17 cellular contexts compared by ENCODE assay signal in genomic region chr11:70246196-70246595, GRCh38.
"Had no signal": no experiment of that assay in that cellular context is flagged by ENCODE, and none has a peak within 500 bp of the region (broad histone marks: within the 10 kb centered on the region; RNA-seq: fewer than 3 reads in every experiment).

No MANE protein-coding gene starts in this region.

- H3K4me3 Mint-ChIP-seq: activated CD4-positive, alpha-beta memory T cell treated with anti-CD3 and anti-CD28 coated beads for 36 hours; activated naive CD8-positive, alpha-beta T cell treated with anti-CD3 and anti-CD28 coated beads for 36 hours; immature natural killer cell; natural killer cell had no signal

- H3K4me1 Mint-ChIP-seq: activated naive CD8-positive, alpha-beta T cell treated with anti-CD3 and anti-CD28 coated beads for 36 hours; immature natural killer cell had no signal

- H3K27ac ChIP-seq: psoas muscle, right lobe of liver, upper lobe of right lung had no signal

- H3K4me1 ChIP-seq: psoas muscle, right lobe of liver, upper lobe of right lung had no signal

- H3K27ac Mint-ChIP-seq: activated CD4-positive, alpha-beta memory T cell treated with anti-CD3 and anti-CD28 coated beads for 36 hours; activated naive CD8-positive, alpha-beta T cell treated with anti-CD3 and anti-CD28 coated beads for 36 hours; immature natural killer cell; natural killer cell had no signal

- H3K36me3 Mint-ChIP-seq: activated CD4-positive, alpha-beta memory T cell treated with anti-CD3 and anti-CD28 coated beads for 36 hours; activated naive CD8-positive, alpha-beta T cell treated with anti-CD3 and anti-CD28 coated beads for 36 hours; immature natural killer cell; natural killer cell had no signal

- H3K27me3 Mint-ChIP-seq: activated naive CD8-positive, alpha-beta T cell treated with anti-CD3 and anti-CD28 coated beads for 36 hours had no signal

- DNase-seq: activated CD4-positive, alpha-beta memory T cell treated with anti-CD3 and anti-CD28 coated beads for 36 hours; activated CD4-positive, alpha-beta T cell treated with anti-CD3 and anti-CD28 coated beads for 1 hour; activated gamma-delta T cell; activated naive CD8-positive, alpha-beta T cell treated with anti-CD3 and anti-CD28 coated beads for 36 hours; activated T-cell treated with anti-CD3 and anti-CD28 coated beads, Interleukin-2, amount 50 U/mL, for 48 hours; anterior cingulate cortex; caudate nucleus; effector memory CD4-positive, alpha-beta T cell; immature natural killer cell; left colon; natural killer cell; occipital lobe; right lobe of liver; stimulated activated naive CD4-positive, alpha-beta T cell; upper lobe of right lung had no signal

- H3K4me3 ChIP-seq: lung, psoas muscle, right lobe of liver, upper lobe of right lung had no signal

- H3K36me3 ChIP-seq: right lobe of liver, upper lobe of right lung had no signal

- H3K9me3 ChIP-seq: psoas muscle, right lobe of liver, upper lobe of right lung had no signal

- H3K27me3 ChIP-seq: right lobe of liver, upper lobe of right lung had no signal

- H3K9me3 Mint-ChIP-seq: immature natural killer cell, natural killer cell had no signal
